ENCODE assay signal across 8 cellular contexts in genomic region chr2:219175928-219176817, GRCh38. TPM values are rescaled to one million over a fixed set of nuclear protein-coding genes. Genes with fewer than 3 reads are reported as not detected.
A peak's percentile ranks its signal among the peaks of the same experiment; 100 is the strongest.
DNase-seq lines count a peak whose midpoint lies in the region; ATAC-seq, FAIRE-seq and TF ChIP-seq lines count a peak whose summit lies in the region.

No MANE protein-coding gene starts in this region.

- POLR2A ChIA-PET in A549 (lab: Yijun Ruan, JAX) = interaction anchor here (0.7 to 2.5 kb wide), 11 partner anchors 16 to 354 kb away, joined by 3 to 15 read pairs (median 4); partner anchors contain the start of genes ABCB6, DNAJB2, TUBA4A and ZFAND2B

- ATAC-seq in A549 (peak; percentile 54 to 66), GM18502 (IDR thresholded peaks at IDR 0.05; ENCODE audit: poor library complexity, unreplicated experiment) (peak; percentile 29), HG02943 (IDR thresholded peaks at IDR 0.05; ENCODE audit: low read depth, unreplicated experiment) (peak; percentile 23), left ventricle myocardium superior (peak; percentile 43), HG03565 (IDR thresholded peaks at IDR 0.05; ENCODE audit: unreplicated experiment) (no peak)

- H3K9ac ChIP-seq in NT2/D1 (ENCODE audit: insufficient read length, low read depth) = peak overlapping the region; percentile 92

- peak overlapping the region; percentile 84 for H3K4me2 ChIP-seq in A549

- TF ChIP-seq RAD21 in A549 (conservative IDR thresholded peaks at IDR 0.05 in 1 of 2, IDR thresholded peaks at IDR 0.05 in 1 of 2) = no peak

- DNase-seq in A549 (ENCODE audit: low read depth in 1 of 2, low spot score in 1 of 2) = peak; percentile 33 to 34
- no peak for DNase-seq in NT2/D1 (ENCODE audit: low read depth, low spot score)
- DNase-seq in amniotic epithelial cell (ENCODE audit: low read depth) = peak; percentile 24
- peak; percentile 66 for DNase-seq in left ventricle myocardium superior
- peak; percentile 39 for DNase-seq in prostate gland (ENCODE audit: low spot score)

- no peaks in the 10 kb centered on the region for H3K9me3 ChIP-seq in A549
- no peaks in the 10 kb centered on the region for H3K9me3 ChIP-seq in NT2/D1 (ENCODE audit: insufficient read depth, low read length)
- H3K9me3 ChIP-seq in prostate gland = no peaks in the 10 kb centered on the region

- H3K27me3 ChIP-seq in NT2/D1 (ENCODE audit: insufficient read depth, insufficient read length) (no peaks in the 10 kb centered on the region), prostate gland (replicated peaks; ENCODE audit: insufficient read depth) (no peaks in the 10 kb centered on the region)

- H3K4me1 ChIP-seq in A549 = peaks cover 15% of the 10 kb centered on the region
- H3K4me1 ChIP-seq in NT2/D1 (ENCODE audit: insufficient read depth, insufficient read length) = no peaks in the 10 kb centered on the region
- H3K4me1 ChIP-seq in prostate gland (replicated peaks) = peaks cover 11% of the 10 kb centered on the region

- FAIRE-seq in A549 (lab: Jason Lieb, UNC) = no peak

- peak overlapping the region; percentile 84 for H3K4me3 ChIP-seq in A549
- peak overlapping the region; percentile 86 for H3K4me3 ChIP-seq in NT2/D1 (ENCODE audit: insufficient read length, low read depth)
- peak overlapping the region; percentile 73 to 82 for H3K4me3 ChIP-seq in prostate gland

- TF ChIP-seq CTCF in A549 (IDR thresholded peaks at IDR 0.05) (no peak), prostate gland (IDR thresholded peaks at IDR 0.05) (peak in 1 of 4 experiments; percentile 5)

- CTCF ChIA-PET in A549 (lab: Yijun Ruan, JAX) = interaction anchor here (0.7 to 10.6 kb wide), 15 partner anchors 11 to 212 kb away, joined by 3 to 177 read pairs (median 5); partner anchors contain the start of genes ABCB6, DNAJB2 and NHEJ1

- H3K27ac ChIP-seq in A549 (peak overlapping the region; percentile 83 to 96), prostate gland (peak overlapping the region; percentile 98 to 99)

- peaks cover 56% of the 10 kb centered on the region for H3K36me3 ChIP-seq in NT2/D1 (ENCODE audit: insufficient read depth, insufficient read length, low read length)
- peaks cover 0 to 2% of the 10 kb centered on the region in 2 donors for H3K36me3 ChIP-seq in prostate gland

- 7% methylated on average over 25 of the region's 45 CpGs for WGBS in A549 (ENCODE audit: missing lambda C conversion rate)
- WGBS in prostate gland = 2% methylated on average over 43 of the region's 45 CpGs

- TF ChIP-seq EP300 in A549 (IDR thresholded peaks at IDR 0.05) = no peak

- TF ChIP-seq POLR2A in A549 (IDR thresholded peaks at IDR 0.05; ENCODE audit: low read length) (no peak), prostate gland (IDR thresholded peaks at IDR 0.05) (no peak)

- intact Hi-C loops in left ventricle myocardium superior (cut with micrococcal nuclease) (no loop called here), prostate gland (cut with DNase I) (loop anchor here (5.0 to 10.0 kb wide), 3 partner anchors 41 to 339 kb away; partner anchors contain the start of genes ABCB6, ASIC4 and DNPEP)

TF ChIP-seq in A549, 52 proteins besides CTCF, POLR2A, EP300 and RAD21:
- no peak for TF ChIP-seq ZFP36 (IDR thresholded peaks at IDR 0.05; ENCODE audit: borderline replicate concordance, partially characterized antibody)
- no peak for TF ChIP-seq PHF8 (IDR thresholded peaks at IDR 0.05; ENCODE audit: borderline replicate concordance, low read depth)
- TF ChIP-seq USF2 (IDR thresholded peaks at IDR 0.05) = no peak
- no peak for TF ChIP-seq BHLHE40 (IDR thresholded peaks at IDR 0.05; ENCODE audit: low read depth, low read length)
- no peak for TF ChIP-seq HEYL (CRISPR knock-in tag; IDR thresholded peaks at IDR 0.05)
- TF ChIP-seq EHMT2 (IDR thresholded peaks at IDR 0.05; ENCODE audit: low read depth) = no peak
- TF ChIP-seq NPAS2 (CRISPR knock-in tag; IDR thresholded peaks at IDR 0.05; ENCODE audit: borderline replicate concordance) = no peak
- TF ChIP-seq, protein P1, sequence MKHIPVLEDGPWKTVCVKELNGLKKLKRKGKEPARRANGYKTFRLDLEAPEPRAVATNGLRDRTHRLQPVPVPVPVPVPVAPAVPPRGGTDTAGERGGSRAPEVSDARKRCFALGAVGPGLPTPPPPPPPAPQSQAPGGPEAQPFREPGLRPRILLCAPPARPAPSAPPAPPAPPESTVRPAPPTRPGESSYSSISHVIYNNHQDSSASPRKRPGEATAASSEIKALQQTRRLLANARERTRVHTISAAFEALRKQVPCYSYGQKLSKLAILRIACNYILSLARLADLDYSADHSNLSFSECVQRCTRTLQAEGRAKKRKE (CRISPR knock-in tag; IDR thresholded peaks at IDR 0.05; ENCODE audit: low read depth) = no peak
- no peak for TF ChIP-seq PBX3 (IDR thresholded peaks at IDR 0.05)

RNA-seq across cellular contexts. Expression of gene CNPPD1, which starts 0.6 kb away (rescaled TPM):
- polyA plus RNA-seq in A549 (2011; rRNA removed) = 22.1 and 27.6 TPM in 2 replicates
- 41.0 and 41.2 TPM in 2 replicates for polyA plus RNA-seq in A549 (2012; cell fraction: cytosol; rRNA removed)
- 83.3 and 89.3 TPM in 2 replicates for polyA plus RNA-seq in A549 (2012; cell fraction: nucleus; rRNA removed)
- 22.4 to 24.0 TPM (median 23.6 TPM) in 3 replicates for polyA plus RNA-seq in A549 (2017; fragmentation: RNase III; extraction: RNeasy Plus Mini Kit Qiagen cat#74134 plus additional on column Dnase treatment)
- 12.2 and 14.7 TPM in 2 replicates for polyA minus RNA-seq in A549 (2011; rRNA and poly(A)+ RNA removed)
- total RNA-seq in left ventricle myocardium superior = 65.0 TPM
- total RNA-seq in prostate gland = 10 to 100 TPM; 53.6 to 60.1 TPM

RNA-seq across cellular contexts. Expression of gene RETREG2, which starts 1.9 kb away (rescaled TPM):
- polyA plus RNA-seq in A549 (2011; rRNA removed) (67.5 and 83.2 TPM in 2 replicates), A549 (2017; fragmentation: RNase III; extraction: RNeasy Plus Mini Kit Qiagen cat#74134 plus additional on column Dnase treatment) (42.7 to 53.3 TPM (median 52.8 TPM) in 3 replicates)
- 48.2 and 58.2 TPM in 2 replicates for polyA plus RNA-seq in A549 (2012; cell fraction: cytosol; rRNA removed)
- polyA plus RNA-seq in A549 (2012; cell fraction: nucleus; rRNA removed) = 60.7 and 75.4 TPM in 2 replicates
- polyA minus RNA-seq in A549 (2011; rRNA and poly(A)+ RNA removed) = 105 and 129 TPM in 2 replicates
- total RNA-seq in left ventricle myocardium superior (41.1 TPM), prostate gland (100 to 1,000 TPM in 1 of 2 donors, 10 to 100 TPM in 1; 84.4 to 142 TPM)

RNA-seq across cellular contexts. Expression of gene SLC23A3, which starts 6.3 kb away (rescaled TPM):
- polyA plus RNA-seq in A549 (2011; rRNA removed) (0.39 and 0.66 TPM in 2 replicates), A549 (2017; fragmentation: RNase III; extraction: RNeasy Plus Mini Kit Qiagen cat#74134 plus additional on column Dnase treatment) (0.80 to 0.90 TPM (median 0.83 TPM) in 3 replicates)
- polyA plus RNA-seq in A549 (2012; cell fraction: cytosol; rRNA removed) = 0.17 and 0.23 TPM in 2 replicates
- 2.7 and 3.2 TPM in 2 replicates for polyA plus RNA-seq in A549 (2012; cell fraction: nucleus; rRNA removed)
- polyA minus RNA-seq in A549 (2011; rRNA and poly(A)+ RNA removed) = 1.1 TPM in 2 replicates
- total RNA-seq in left ventricle myocardium superior (0.37 TPM), prostate gland (1 to 10 TPM; 2.3 to 2.9 TPM)

RNA-seq across cellular contexts. Expression of gene NHEJ1, which starts 15.6 kb away (rescaled TPM):
- 31.8 and 34.7 TPM in 2 replicates for polyA plus RNA-seq in A549 (2011; rRNA removed)
- polyA plus RNA-seq in A549 (2012; cell fraction: cytosol; rRNA removed) = 16.2 and 22.3 TPM in 2 replicates
- 7.5 and 9.9 TPM in 2 replicates for polyA plus RNA-seq in A549 (2012; cell fraction: nucleus; rRNA removed)
- 18.5 to 19.1 TPM (median 18.8 TPM) in 3 replicates for polyA plus RNA-seq in A549 (2017; fragmentation: RNase III; extraction: RNeasy Plus Mini Kit Qiagen cat#74134 plus additional on column Dnase treatment)
- 39.6 and 56.0 TPM in 2 replicates for polyA minus RNA-seq in A549 (2011; rRNA and poly(A)+ RNA removed)
- 7.0 TPM for total RNA-seq in left ventricle myocardium superior
- total RNA-seq in prostate gland = 10 to 100 TPM; 15.2 to 16.9 TPM

RNA-seq across cellular contexts. Expression of gene ZFAND2B, which starts 30.4 kb away (rescaled TPM):
- 29.1 and 30.3 TPM in 2 replicates for polyA plus RNA-seq in A549 (2011; rRNA removed)
- 34.8 and 43.2 TPM in 2 replicates for polyA plus RNA-seq in A549 (2012; cell fraction: cytosol; rRNA removed)
- polyA plus RNA-seq in A549 (2012; cell fraction: nucleus; rRNA removed) = 61.1 and 66.1 TPM in 2 replicates
- 18.8 to 21.2 TPM (median 19.0 TPM) in 3 replicates for polyA plus RNA-seq in A549 (2017; fragmentation: RNase III; extraction: RNeasy Plus Mini Kit Qiagen cat#74134 plus additional on column Dnase treatment)
- 39.6 and 40.4 TPM in 2 replicates for polyA minus RNA-seq in A549 (2011; rRNA and poly(A)+ RNA removed)
- total RNA-seq in left ventricle myocardium superior = 20.3 TPM
- total RNA-seq in prostate gland = 10 to 100 TPM; 49.0 to 57.2 TPM
